29 cellular contexts compared by ENCODE assay signal in the genomic region with DNA sequence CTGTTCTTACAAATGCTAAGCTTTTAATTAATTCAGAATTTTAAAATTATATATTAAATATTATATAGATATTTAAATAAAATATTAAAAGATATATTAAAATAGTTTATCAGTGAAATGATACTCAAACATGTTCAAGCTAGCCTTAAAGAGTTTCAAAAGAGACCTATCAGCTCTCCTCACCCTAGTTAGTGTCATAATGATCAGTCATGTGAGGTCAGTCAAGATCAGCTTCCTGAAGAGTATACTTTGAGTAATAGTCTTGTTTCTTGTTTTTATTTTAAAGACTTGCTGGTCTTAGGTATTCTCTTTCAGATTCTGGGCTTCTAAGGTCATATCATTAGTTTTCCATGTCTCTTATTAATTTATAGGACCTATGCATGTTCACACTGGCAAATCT.
"Had no signal": no experiment of that assay in that cellular context is flagged by ENCODE, and none has a peak within 500 bp of the region (broad histone marks: within the 10 kb centered on the region; RNA-seq: fewer than 3 reads in every experiment).

No MANE protein-coding gene starts in this region.

- H3K4me3 ChIP-seq: ascending aorta had no signal

- H3K4me1 ChIP-seq: ascending aorta had no signal

- ATAC-seq: activated CD4-positive, alpha-beta T cell treated with anti-CD3 and anti-CD28 coated beads for 36 hours; activated CD4-positive, CD25-positive, alpha-beta regulatory T cell treated with anti-CD3 and anti-CD28 coated beads, Interleukin-2, amount 50 U/mL, for 24 hours; activated CD8-positive, alpha-beta memory T cell treated with anti-CD3 and anti-CD28 coated beads, Interleukin-2, amount 10 ng/mL, durations not matched to agents 7 days and 5 days; activated CD8-positive, alpha-beta T cell treated with anti-CD3 and anti-CD28 coated beads, Interleukin-2, amount 10 ng/mL, durations not matched to agents 7 days and 5 days; activated naive CD8-positive, alpha-beta T cell treated with anti-CD3 and anti-CD28 coated beads, Interleukin-2, amount 50 U/mL, for 24 hours had no signal

- FAIRE-seq: TTC549 had no signal

- H3K27me3 ChIP-seq: ascending aorta had no signal

- H3K27ac ChIP-seq: ascending aorta, VCaP had no signal

- H3K9me3 ChIP-seq: ascending aorta had no signal

- DNase-seq: activated CD4-positive, alpha-beta memory T cell treated with anti-CD3 and anti-CD28 coated beads, Interleukin-2, amount 10 ng/mL, durations not matched to agents 7 days and 5 days; activated CD4-positive, alpha-beta T cell treated with anti-CD3 and anti-CD28 coated beads for 1 hour; activated CD4-positive, alpha-beta T cell treated with anti-CD3 and anti-CD28 coated beads for 36 hours; activated CD4-positive, alpha-beta T cell treated with anti-CD3 and anti-CD28 coated beads for 48 hours; activated CD4-positive, alpha-beta T cell treated with anti-CD3 and anti-CD28 coated beads, Interleukin-2, amount 10 ng/mL, durations not matched to agents 7 days and 5 days; activated CD4-positive, alpha-beta T cell treated with anti-CD3 and anti-CD28 coated beads, Interleukin-2, amount 50 U/mL, for 48 hours; activated CD4-positive, CD25-positive, alpha-beta regulatory T cell; activated CD8-positive, alpha-beta memory T cell treated with anti-CD3 and anti-CD28 coated beads for 24 hours; activated CD8-positive, alpha-beta memory T cell treated with anti-CD3 and anti-CD28 coated beads, Interleukin-2, amount 10 ng/mL, durations not matched to agents 7 days and 5 days; activated CD8-positive, alpha-beta memory T cell treated with anti-CD3 and anti-CD28 coated beads, Interleukin-2, amount 50 U/mL, for 48 hours; activated CD8-positive, alpha-beta T cell treated with anti-CD3 and anti-CD28 coated beads, Interleukin-2, amount 10 ng/mL, durations not matched to agents 7 days and 5 days; activated effector memory CD4-positive, alpha-beta T cell treated with Interleukin-2 at 50 U/mL for 16 hours; activated gamma-delta T cell; activated naive CD4-positive, alpha-beta T cell treated with anti-CD3 and anti-CD28 coated beads, Interleukin-2, amount 10 ng/mL, durations not matched to agents 7 days and 5 days; activated naive CD4-positive, alpha-beta T cell treated with Interleukin-2 at 50 U/mL for 16 hours; activated naive CD8-positive, alpha-beta T cell treated with anti-CD3 and anti-CD28 coated beads, Interleukin-2, amount 10 ng/mL, durations not matched to agents 7 days and 5 days; activated naive CD8-positive, alpha-beta T cell treated with anti-CD3 and anti-CD28 coated beads, Interleukin-2, amount 50 U/mL, for 24 hours; activated T-cell treated with anti-CD3 and anti-CD28 coated beads, Interleukin-2, amount 50 U/mL, for 24 hours; activated T-cell treated with anti-CD3 and anti-CD28 coated beads, Interleukin-2, amount 50 U/mL, for 48 hours; amygdala; anterior cingulate cortex; central memory CD4-positive, alpha-beta T cell; T-helper 1 cell; T-helper 2 cell; T-helper 9 cell had no signal
